10 cellular contexts compared by ENCODE assay signal in genomic region chr17:39450051-39450450, GRCh38.
DNase-seq lines count a peak whose midpoint lies in the region; ATAC-seq and TF ChIP-seq lines count a peak whose summit lies in the region.
"Had no signal": no experiment of that assay in that cellular context is flagged by ENCODE, and none has a peak within 500 bp of the region (broad histone marks: within the 10 kb centered on the region; RNA-seq: fewer than 3 reads in every experiment).

No MANE protein-coding gene starts in this region.

- peak overlapping the region; percentile 87 for H3K4me3 ChIP-seq in ACC112 (ENCODE audit: low read depth, low read length)
- peak overlapping the region; percentile 87 for H3K4me3 ChIP-seq in HUES48 (ENCODE audit: low read depth, low read length)
- peak overlapping the region; percentile 95 for H3K4me3 ChIP-seq in brain microvascular endothelial cell (ENCODE audit: low read depth, low read length)
- H3K4me3 ChIP-seq in muscle layer of duodenum (ENCODE audit: low read depth in 1 of 2, low read length in 2 of 2) = peak overlapping the region; percentile 83 to 91

- no peak for TF ChIP-seq CTCF in brain microvascular endothelial cell (IDR thresholded peaks at IDR 0.05; ENCODE audit: low read depth, low read length, missing control alignments)

- H3K4me1 ChIP-seq in ACC112 (ENCODE audit: control insufficient read depth, insufficient read depth, low read length, unreplicated experiment) (no peaks in the 10 kb centered on the region), HUES48 (ENCODE audit: control insufficient read depth, insufficient read depth, low read length) (peaks cover 4% of the 10 kb centered on the region; the same call in 1 of the 2 replicates), muscle layer of duodenum (ENCODE audit: control insufficient read depth in 1 of 2, insufficient read depth in 2 of 2, low read length in 2 of 2) (peaks cover 4 to 13% of the 10 kb centered on the region in 2 donors)

- H3K9ac ChIP-seq in HUES48 (ENCODE audit: low read depth, low read length) = peak overlapping the region; percentile 95

- H3K27ac ChIP-seq in ACC112 (ENCODE audit: low read depth, low read length) = peak overlapping the region; percentile 78
- H3K27ac ChIP-seq in HUES48 (ENCODE audit: low read depth, low read length) = peak overlapping the region; percentile 97
- no peak overlapping the region for H3K27ac ChIP-seq in brain microvascular endothelial cell
- peak overlapping the region; percentile 89 for H3K27ac ChIP-seq in muscle layer of duodenum (ENCODE audit: low read length)

- DNase-seq in brain microvascular endothelial cell (no peak), NCI-H82 (lab: John Stamatoyannopoulos, UW) (no peak), COLO829 (ENCODE audit: low spot score) (no peak), DMS53 treated with DMSO at 0.1 percent for 48 hours (lab: John Stamatoyannopoulos, UW; ENCODE audit: unreplicated experiment) (no peak)
- DNase-seq: caudate nucleus, NCI-H146 had no signal

- H3K36me3 ChIP-seq in ACC112 (ENCODE audit: insufficient read depth, low read length) (peaks cover 4% of the 10 kb centered on the region; the same call in 1 of the 2 replicates), HUES48 (ENCODE audit: control insufficient read depth, insufficient read depth, low read length) (peaks cover 28% of the 10 kb centered on the region), brain microvascular endothelial cell (replicated peaks) (peaks cover 17% of the 10 kb centered on the region), muscle layer of duodenum (ENCODE audit: control insufficient read depth in 1 of 2, insufficient read depth in 2 of 2, low read length in 2 of 2) (peaks cover 8 to 22% of the 10 kb centered on the region in 2 donors)

- no peak for ATAC-seq in GM18517 (IDR thresholded peaks at IDR 0.05; ENCODE audit: unreplicated experiment)

- H3K9me3 ChIP-seq in HUES48 (ENCODE audit: control insufficient read depth, insufficient read depth, low read length) = no peaks in the 10 kb centered on the region
- no peaks in the 10 kb centered on the region for H3K9me3 ChIP-seq in muscle layer of duodenum (ENCODE audit: control insufficient read depth in 1 of 2, low read length in 2 of 2)

- in situ Hi-C loops in brain microvascular endothelial cell (cut with HindIII; ENCODE audit: low pct_ligation_motif_present, low sequenced_read_pairs) = no loop called here

- H3K27me3 ChIP-seq in ACC112 (ENCODE audit: insufficient read depth, low read length) (no peaks in the 10 kb centered on the region), HUES48 (ENCODE audit: control insufficient read depth, insufficient read depth, low read length) (no peaks in the 10 kb centered on the region), brain microvascular endothelial cell (replicated peaks) (no peaks in the 10 kb centered on the region), muscle layer of duodenum (ENCODE audit: low read depth, low read length) (no peaks in the 10 kb centered on the region)

- H3K79me2 ChIP-seq in ACC112 (ENCODE audit: control insufficient read depth, insufficient read depth, low read length, unreplicated experiment) = peaks cover 38% of the 10 kb centered on the region

- no peak overlapping the region for H2AFZ ChIP-seq in ACC112 (ENCODE audit: low read length, unreplicated experiment)
